In genomic region chr5:13250450-13251291, GRCh38 we compare ENCODE assay signal across 1 cellular context.
TF ChIP-seq lines count a peak whose summit lies in the region.

No MANE protein-coding gene starts in this region.

TF ChIP-seq in H1, 55 proteins besides CTCF, POLR2A, EP300 and RAD21 (continued from another document):
- TF ChIP-seq CHD7 (IDR thresholded peaks at IDR 0.05; ENCODE audit: insufficient replicate concordance, low read length) (no peak), SP4 (IDR thresholded peaks at IDR 0.05; ENCODE audit: low read length) (no peak), RBBP5 (IDR thresholded peaks at IDR 0.05; ENCODE audit: borderline replicate concordance, low read depth, low read length) (no peak)
